Comparison of ENCODE assay signal across 1 cellular context in the genomic region with DNA sequence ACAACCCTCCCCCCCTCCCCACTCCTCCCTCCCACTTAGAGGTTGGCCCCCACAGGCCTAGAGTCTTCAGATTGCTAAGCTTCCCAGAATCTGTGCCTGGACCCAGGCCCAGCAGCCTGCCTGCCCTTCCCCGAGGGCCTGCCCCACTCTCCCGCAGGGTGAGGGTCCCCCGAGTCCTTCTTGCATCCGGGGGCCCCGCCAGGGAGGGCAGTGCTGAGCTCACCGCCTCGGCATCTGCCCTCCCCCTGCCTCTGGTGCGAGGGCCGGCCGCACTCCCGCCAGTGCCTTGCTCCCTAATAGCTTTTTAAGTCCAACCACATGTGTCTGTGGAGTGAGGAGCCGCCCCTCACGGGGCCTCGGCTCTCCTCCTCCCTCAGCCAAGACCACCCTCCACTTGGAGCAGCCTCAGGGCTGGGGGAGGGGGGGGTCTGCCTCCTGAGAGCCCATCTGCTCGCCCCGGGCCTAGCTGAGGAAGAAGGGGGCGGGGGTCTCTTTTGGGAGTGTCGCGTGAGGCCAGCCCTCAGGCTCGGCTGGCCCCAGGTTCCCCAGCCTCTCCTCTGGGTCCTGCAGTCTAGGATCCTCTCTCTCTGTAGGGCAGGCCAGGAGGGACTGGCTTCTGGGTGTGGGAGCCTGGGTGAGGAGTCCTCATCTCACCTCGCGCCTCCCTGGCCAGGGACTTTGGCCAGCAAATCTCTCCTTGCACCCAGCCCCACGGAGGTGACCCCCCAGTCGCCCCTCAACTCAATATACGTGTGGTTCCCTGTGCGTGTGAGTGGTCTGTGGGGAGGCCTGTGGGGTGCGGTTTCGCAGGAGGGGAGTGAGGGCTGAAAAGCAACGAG.
TF ChIP-seq lines count a peak whose summit lies in the region.

No MANE protein-coding gene starts in this region.

TF ChIP-seq in HCT116, 20 proteins besides CTCF, POLR2A, EP300 and RAD21:
- TF ChIP-seq ZFX (IDR thresholded peaks at IDR 0.05) (no peak), ELF1 (IDR thresholded peaks at IDR 0.05; ENCODE audit: borderline replicate concordance, low read depth) (no peak)
- TF ChIP-seq, protein P1, sequence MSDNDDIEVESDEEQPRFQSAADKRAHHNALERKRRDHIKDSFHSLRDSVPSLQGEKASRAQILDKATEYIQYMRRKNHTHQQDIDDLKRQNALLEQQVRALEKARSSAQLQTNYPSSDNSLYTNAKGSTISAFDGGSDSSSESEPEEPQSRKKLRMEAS (IDR thresholded peaks at IDR 0.05), result peak; percentile 77
